11 cellular contexts compared by ENCODE assay signal in the genomic region with DNA sequence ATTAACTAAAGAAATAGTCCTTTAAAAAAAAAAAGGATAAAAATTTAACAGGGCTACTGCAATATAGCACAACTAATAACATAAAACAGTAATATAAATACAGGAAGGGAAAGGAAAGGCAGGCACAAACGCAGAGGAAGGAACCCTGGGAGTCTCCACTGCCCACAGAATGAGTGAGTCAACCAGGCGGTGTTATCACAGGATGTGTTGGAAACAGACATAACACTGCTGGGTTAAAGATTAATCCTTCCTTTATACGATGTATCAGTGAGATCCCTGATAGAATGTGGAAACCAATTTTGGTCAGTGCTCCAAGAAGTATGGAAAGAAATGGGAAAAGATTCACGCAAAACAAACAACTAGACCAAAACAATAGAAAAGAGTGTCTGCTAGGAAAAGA. TPM values are rescaled to one million over a fixed set of nuclear protein-coding genes. Genes with fewer than 3 reads are reported as not detected.
A peak's percentile ranks its signal among the peaks of the same experiment; 100 is the strongest.
DNase-seq lines count a peak whose midpoint lies in the region; ATAC-seq and TF ChIP-seq lines count a peak whose summit lies in the region.
"Had no signal": no experiment of that assay in that cellular context is flagged by ENCODE, and none has a peak within 500 bp of the region (broad histone marks: within the 10 kb centered on the region; RNA-seq: fewer than 3 reads in every experiment).

No MANE protein-coding gene starts in this region.

- TF ChIP-seq CTCF in chondrocyte (IDR thresholded peaks at IDR 0.05): no peak

- peaks cover 40% of the 10 kb centered on the region for H3K4me1 Mint-ChIP-seq in chondrocyte (ENCODE audit: low read depth)

- H3K27ac Mint-ChIP-seq in chondrocyte (ENCODE audit: unreplicated experiment): peak overlapping the region; percentile 88
- H3K27ac Mint-ChIP-seq: CD8-positive, alpha-beta T cell had no signal

- H3K4me3 Mint-ChIP-seq in chondrocyte (ENCODE audit: unreplicated experiment): peak overlapping the region; percentile 2
- H3K4me3 Mint-ChIP-seq: CD8-positive, alpha-beta T cell had no signal

- no peaks in the 10 kb centered on the region for H3K27me3 Mint-ChIP-seq in chondrocyte (ENCODE audit: low read depth)

- peaks cover 1% of the 10 kb centered on the region for H3K36me3 Mint-ChIP-seq in chondrocyte (ENCODE audit: low read depth)
- H3K36me3 Mint-ChIP-seq: CD8-positive, alpha-beta T cell had no signal

- ATAC-seq in HG02973 (IDR thresholded peaks at IDR 0.05; ENCODE audit: unreplicated experiment): no peak
- ATAC-seq: CD8-positive, alpha-beta T cell had no signal

- DNase-seq in AG08396 (ENCODE audit: low spot score) (peak; percentile 70), Kasumi-1 (lab: John Stamatoyannopoulos, UW) (peak; percentile 50 to 59), chondrocyte (ENCODE audit: low spot score) (no peak), lung microvascular endothelial cell (ENCODE audit: low read depth in 2 of 2) (peak; percentile 95 to 96), occipital lobe (lab: John Stamatoyannopoulos, UW) (no peak), activated gamma-delta T cell treated with Interleukin-2 at 50 U/mL for 16 hours (no peak), GOT3 (lab: John Stamatoyannopoulos, UW) (no peak)
- DNase-seq: CD8-positive, alpha-beta T cell; central memory CD4-positive, alpha-beta T cell; NCI-H774 had no signal

- H3K9me3 Mint-ChIP-seq in chondrocyte (ENCODE audit: low read depth): no peaks in the 10 kb centered on the region
- H3K9me3 Mint-ChIP-seq: CD8-positive, alpha-beta T cell had no signal

RNA-seq across cellular contexts. Expression of a gene that starts 47.9 kb away (rescaled TPM):
- 8.6 to 9.6 TPM (median 9.0 TPM) in 3 replicates for total RNA-seq in chondrocyte
- total RNA-seq in lung microvascular endothelial cell: 9.2 and 15.9 TPM in 2 replicates
- 21.1 TPM for total RNA-seq in occipital lobe

RNA-seq across cellular contexts. Expression of a gene that starts 48.2 kb away (rescaled TPM):
- total RNA-seq in chondrocyte (69.3 to 79.4 TPM (median 74.7 TPM) in 3 replicates), lung microvascular endothelial cell (73.0 and 78.9 TPM in 2 replicates), occipital lobe (256 TPM)

Comparison
In these comparisons a context has a peak if more than half of its experiments do, and no peak if none do; other contexts are left out.
1. DNase-seq: peak in AG08396 (single experiment), Kasumi-1 (2 of 2) and lung microvascular endothelial cell (2 of 2); none in chondrocyte (single experiment), occipital lobe (single experiment), activated gamma-delta T cell treated with Interleukin-2 at 50 U/mL for 16 hours (single experiment) and GOT3 (single experiment).